ENCODE assay signal across 20 cellular contexts in genomic region chr3:55617385-55617784, GRCh38.
DNase-seq lines count a peak whose midpoint lies in the region; ATAC-seq and TF ChIP-seq lines count a peak whose summit lies in the region.
"Had no signal": no experiment of that assay in that cellular context is flagged by ENCODE, and none has a peak within 500 bp of the region (broad histone marks: within the 10 kb centered on the region; RNA-seq: fewer than 3 reads in every experiment).

No MANE protein-coding gene starts in this region.

- peak; percentile 28 for ATAC-seq in mucosa of descending colon
- no peak for ATAC-seq in HG03432 (IDR thresholded peaks at IDR 0.05; ENCODE audit: unreplicated experiment)
- ATAC-seq in HG02623 (IDR thresholded peaks at IDR 0.05; ENCODE audit: unreplicated experiment), result no peak
- ATAC-seq: GM12878, Right ventricle myocardium inferior had no signal

- TF ChIP-seq POLR2A in uterus (IDR thresholded peaks at IDR 0.05), result no peak

- H3K9me3 ChIP-seq in mucosa of descending colon, result no peaks in the 10 kb centered on the region
- no peaks in the 10 kb centered on the region for H3K9me3 ChIP-seq in uterus
- H3K9me3 ChIP-seq: HAP-1 had no signal

- DNase-seq in G401 (ENCODE audit: low spot score) (peak; percentile 28), LNCaP clone FGC (ENCODE audit: low read depth) (peak; percentile 90), mucosa of descending colon (no peak), NCI-H1417 (lab: John Stamatoyannopoulos, UW) (no peak), uterus (no peak)
- DNase-seq: EL, Karpas-422, MM.1S, NCI-H1092 treated with DMSO at 0.1 percent for 48 hours, NCI-H146, NCI-H2029, NCI-H226, NCI-H524 treated with DMSO at 0.1 percent for 48 hours had no signal

- peak overlapping the region; percentile 84 for H3K27ac Mint-ChIP-seq in dendritic cell treated with granulocyte-macrophage colony-stimulating factor and Interleukin-4, amounts not matched to agents 40 ng/mL and 50 ng/mL, for 4 days
- H3K27ac Mint-ChIP-seq: B cell had no signal

- H3K4me3 Mint-ChIP-seq in dendritic cell treated with granulocyte-macrophage colony-stimulating factor and Interleukin-4, amounts not matched to agents 40 ng/mL and 50 ng/mL, for 4 days, result no peak overlapping the region
- H3K4me3 Mint-ChIP-seq: B cell had no signal

- no peak overlapping the region for H3K27ac ChIP-seq in uterus

- peaks cover 7% of the 10 kb centered on the region for H3K4me1 ChIP-seq in mucosa of descending colon (ENCODE audit: low read depth)
- H3K4me1 ChIP-seq in uterus, result no peaks in the 10 kb centered on the region
- H3K4me1 ChIP-seq: HAP-1 had no signal

- H3K27me3 ChIP-seq in uterus, result no peaks in the 10 kb centered on the region

- H3K4me3 ChIP-seq in LNCaP clone FGC (ENCODE audit: low read depth, low read length), result no peak overlapping the region
- no peak overlapping the region for H3K4me3 ChIP-seq in mucosa of descending colon
- H3K4me3 ChIP-seq in uterus, result no peak overlapping the region
- H3K4me3 ChIP-seq: GM12878, HAP-1 had no signal

- no peaks in the 10 kb centered on the region for H3K27me3 Mint-ChIP-seq in dendritic cell treated with granulocyte-macrophage colony-stimulating factor and Interleukin-4, amounts not matched to agents 40 ng/mL and 50 ng/mL, for 4 days

- peaks cover 72% of the 10 kb centered on the region for H3K4me1 Mint-ChIP-seq in dendritic cell treated with granulocyte-macrophage colony-stimulating factor and Interleukin-4, amounts not matched to agents 40 ng/mL and 50 ng/mL, for 4 days (ENCODE audit: low read depth)
- H3K4me1 Mint-ChIP-seq: B cell had no signal

- no peaks in the 10 kb centered on the region for H3K36me3 ChIP-seq in mucosa of descending colon (ENCODE audit: low read depth)
- no peaks in the 10 kb centered on the region for H3K36me3 ChIP-seq in uterus
- H3K36me3 ChIP-seq: HAP-1 had no signal

- H3K36me3 Mint-ChIP-seq in dendritic cell treated with granulocyte-macrophage colony-stimulating factor and Interleukin-4, amounts not matched to agents 40 ng/mL and 50 ng/mL, for 4 days (ENCODE audit: low read depth), result no peaks in the 10 kb centered on the region

- intact Hi-C loops in dendritic cell treated with granulocyte-macrophage colony-stimulating factor and Interleukin-4, amounts not matched to agents 40 ng/mL and 50 ng/mL, for 4 days (cut with micrococcal nuclease), result no loop called here
- intact Hi-C loops in mucosa of descending colon (cut with DNase I, micrococcal nuclease) (no loop called here), uterus (cut with DNase I; ENCODE audit: low total_unique reads) (no loop called here)

- TF ChIP-seq CTCF in LNCaP clone FGC (IDR thresholded peaks at IDR 0.05; ENCODE audit: control insufficient read depth, extremely low read depth, insufficient read depth) (no peak), mucosa of descending colon (IDR thresholded peaks at IDR 0.05) (no peak), uterus (IDR thresholded peaks at IDR 0.05) (no peak)

- no peaks in the 10 kb centered on the region for H3K9me3 Mint-ChIP-seq in dendritic cell treated with granulocyte-macrophage colony-stimulating factor and Interleukin-4, amounts not matched to agents 40 ng/mL and 50 ng/mL, for 4 days

- in situ Hi-C loops in G401 (cut with HindIII; ENCODE audit: low sequenced_read_pairs), result no loop called here

Comparison
In these comparisons a context has a peak if more than half of its experiments do, and no peak if none do; other contexts are left out.
1. DNase-seq: peak in G401 (single experiment) and LNCaP clone FGC (single experiment); none in mucosa of descending colon (0 of 3), NCI-H1417 (0 of 3) and uterus (0 of 2).